8 cellular contexts compared by ENCODE assay signal in genomic region chr4:139651282-139652194, GRCh38. TPM values are rescaled to one million over a fixed set of nuclear protein-coding genes. Genes with fewer than 3 reads are reported as not detected.
DNase-seq lines count a peak whose midpoint lies in the region; ATAC-seq and TF ChIP-seq lines count a peak whose summit lies in the region.

No MANE protein-coding gene starts in this region.

- no peaks in the 10 kb centered on the region for H3K27me3 ChIP-seq in lung (ENCODE audit: control insufficient read depth, insufficient read depth)

- no peaks in the 10 kb centered on the region for H3K9me3 Mint-ChIP-seq in activated CD4-positive, alpha-beta T cell treated with anti-CD3 and anti-CD28 coated beads, Interleukin-2, amount 10 ng/mL, durations not matched to agents 24 days and 14 days

- intact Hi-C loops in activated CD4-positive, alpha-beta T cell treated with anti-CD3 and anti-CD28 coated beads, Interleukin-2, amount 10 ng/mL, durations not matched to agents 24 days and 14 days (cut with micrococcal nuclease) = loop anchor here (1.0 to 10.0 kb wide), 7 partner anchors 48 to 637 kb away; partner anchors contain the start of genes NAA15, NDUFC1, NOCT and SETD7

- ATAC-seq in GM19025 (IDR thresholded peaks at IDR 0.05; ENCODE audit: low read depth, unreplicated experiment) (peak; percentile 72), HG03432 (IDR thresholded peaks at IDR 0.05; ENCODE audit: unreplicated experiment) (peak; percentile 85), lung (ENCODE audit: insufficient read depth, low FRiP score) (peak; percentile 79)

- H3K27ac Mint-ChIP-seq in activated CD4-positive, alpha-beta T cell treated with anti-CD3 and anti-CD28 coated beads, Interleukin-2, amount 10 ng/mL, durations not matched to agents 24 days and 14 days = no peak overlapping the region

- H3K4me1 Mint-ChIP-seq in activated CD4-positive, alpha-beta T cell treated with anti-CD3 and anti-CD28 coated beads, Interleukin-2, amount 10 ng/mL, durations not matched to agents 24 days and 14 days = peaks cover 10% of the 10 kb centered on the region

- WGBS in lung, 2 donors = 21 to 24% methylated on average over 13 of the region's 13 CpGs

- H3K9me3 ChIP-seq in lung (ENCODE audit: control insufficient read depth in 2 of 2, insufficient read depth in 1 of 2, low read length in 1 of 2) = no peaks in the 10 kb centered on the region

- no peaks in the 10 kb centered on the region for H3K36me3 ChIP-seq in lung (ENCODE audit: control insufficient read depth in 2 of 2, insufficient read depth in 2 of 2, low read length in 2 of 2)

- H3K36me3 Mint-ChIP-seq in activated CD4-positive, alpha-beta T cell treated with anti-CD3 and anti-CD28 coated beads, Interleukin-2, amount 10 ng/mL, durations not matched to agents 24 days and 14 days (ENCODE audit: low read depth) = no peaks in the 10 kb centered on the region

- H3K4me3 Mint-ChIP-seq in activated CD4-positive, alpha-beta T cell treated with anti-CD3 and anti-CD28 coated beads, Interleukin-2, amount 10 ng/mL, durations not matched to agents 24 days and 14 days = no peak overlapping the region

- TF ChIP-seq CTCF in coronary artery (IDR thresholded peaks at IDR 0.05) = peak; percentile 78
- TF ChIP-seq CTCF in lung (IDR thresholded peaks at IDR 0.05; ENCODE audit: control extremely low read depth, extremely low read depth) = peak; percentile 89

- H3K27ac ChIP-seq in coronary artery (no peak overlapping the region), lung (ENCODE audit: low read depth in 1 of 2, low read length in 1 of 2) (no peak overlapping the region)

- H3K4me1 ChIP-seq in lung (ENCODE audit: control insufficient read depth in 2 of 2, insufficient read depth in 2 of 2, low read length in 2 of 2) = no peaks in the 10 kb centered on the region

- H3K4me3 ChIP-seq in coronary artery (peak overlapping the region; percentile 54), lung (no peak overlapping the region)

- peaks cover 5% of the 10 kb centered on the region for H3K27me3 Mint-ChIP-seq in activated CD4-positive, alpha-beta T cell treated with anti-CD3 and anti-CD28 coated beads, Interleukin-2, amount 10 ng/mL, durations not matched to agents 24 days and 14 days

- peak; percentile 96 for DNase-seq in Ammon's horn (ENCODE audit: low spot score)
- DNase-seq in NCI-H69 (lab: John Stamatoyannopoulos, UW) = peak; percentile 69
- peak; percentile 88 for DNase-seq in activated CD4-positive, alpha-beta T cell treated with anti-CD3 and anti-CD28 coated beads, Interleukin-2, amount 10 ng/mL, durations not matched to agents 24 days and 14 days
- peak; percentile 80 for DNase-seq in coronary artery (ENCODE audit: low spot score)
- DNase-seq in lung (ENCODE audit: low spot score) = peak; percentile 74
- DNase-seq in stimulated activated CD8-positive, alpha-beta memory T cell treated with anti-CD3 and anti-CD28 coated beads, Interleukin-12 subunit alpha, Interleukin-12 subunit beta, amount 100 ng/mL, for 1 hour (ENCODE audit: low read depth) = peak; percentile 44

RNA-seq across cellular contexts. Expression of gene MGST2, which starts 14.1 kb away (rescaled TPM):
- total RNA-seq in activated CD4-positive, alpha-beta T cell treated with anti-CD3 and anti-CD28 coated beads, Interleukin-2, amount 10 ng/mL, durations not matched to agents 24 days and 14 days = 26.5 and 35.1 TPM in 2 replicates
- 10 to 100 TPM; 51.7 to 54.1 TPM for total RNA-seq in lung
- 100 to 1,000 TPM in 1 of 2 donors, 10 to 100 TPM in 1; 66.1 to 171 TPM for polyA plus RNA-seq in lung

Comparison
In these comparisons a context has a peak if more than half of its experiments do, and no peak if none do; other contexts are left out.
1. DNase-seq: peak in every context shown above with its lines; median percentile 96 in Ammon's horn; 88 in activated CD4-positive, alpha-beta T cell treated with anti-CD3 and anti-CD28 coated beads, Interleukin-2, amount 10 ng/mL, durations not matched to agents 24 days and 14 days; 80 in coronary artery; 74 in lung; 69 in NCI-H69; 44 in stimulated activated CD8-positive, alpha-beta memory T cell treated with anti-CD3 and anti-CD28 coated beads, Interleukin-12 subunit alpha, Interleukin-12 subunit beta, amount 100 ng/mL, for 1 hour.